Comparison of ENCODE assay signal across 27 cellular contexts in the genomic region with DNA sequence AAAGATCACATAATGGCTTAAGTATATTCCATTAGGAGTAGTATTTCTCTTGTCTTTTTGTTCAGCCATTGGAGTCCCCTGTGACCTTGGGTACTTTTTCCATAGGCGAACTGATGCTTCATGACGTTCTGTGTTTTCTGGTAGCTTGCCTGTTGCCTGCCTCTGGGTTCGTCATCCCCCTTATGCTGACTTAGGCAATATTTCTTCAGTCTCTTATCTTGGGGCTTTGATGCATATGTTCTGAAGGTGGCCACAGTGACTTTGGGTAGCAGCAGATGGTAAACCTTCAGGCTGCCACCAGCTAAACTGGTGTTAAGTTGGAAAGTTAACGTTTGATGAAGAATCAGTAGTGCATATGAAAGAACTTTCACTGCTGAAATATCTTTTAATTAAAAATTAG.
"Had no signal": no experiment of that assay in that cellular context is flagged by ENCODE, and none has a peak within 500 bp of the region (broad histone marks: within the 10 kb centered on the region; RNA-seq: fewer than 3 reads in every experiment).

No MANE protein-coding gene starts in this region.

- H3K9me3 ChIP-seq: esophagus squamous epithelium, gastrocnemius medialis, left lung, lower lobe of right lung, mucosa of descending colon had no signal

- H3K27me3 ChIP-seq: dorsolateral prefrontal cortex, esophagus squamous epithelium, gastrocnemius medialis, heart right ventricle, left lung had no signal

- H3K36me3 Mint-ChIP-seq: naive B cell had no signal

- H3K4me1 ChIP-seq: esophagus squamous epithelium, gastrocnemius medialis, heart right ventricle, left lung, lower lobe of right lung had no signal

- H3K27ac ChIP-seq: coronary artery, dorsolateral prefrontal cortex, epithelial cell of prostate, esophagus squamous epithelium, gastrocnemius medialis, heart right ventricle, left lung, lower lobe of right lung had no signal

- FAIRE-seq: endometrium, keratinocyte had no signal

- H3K4me3 ChIP-seq: coronary artery, dorsolateral prefrontal cortex, esophagus squamous epithelium, gastrocnemius medialis, heart right ventricle, left lung, lower lobe of right lung, mucosa of descending colon had no signal

- DNase-seq: dermis blood vessel endothelial cell; dorsolateral prefrontal cortex; effector CD4-positive, alpha-beta T cell; effector memory CD4-positive, alpha-beta T cell; erythroblast; esophagus squamous epithelium; foreskin fibroblast; foreskin melanocyte; gastrocnemius medialis; glutamatergic neuron; head of caudate nucleus; heart right ventricle; hippocampal formation; left cardiac atrium; left lung; left ventricle myocardium superior; lower lobe of right lung; mesenchymal stem cell; mucosa of descending colon; naive B cell; naive thymus-derived CD8-positive, alpha-beta T cell had no signal

- H3K4me1 Mint-ChIP-seq: mesothelial cell of epicardium; naive B cell; naive thymus-derived CD8-positive, alpha-beta T cell had no signal

- ATAC-seq: esophagus mucosa; gastrocnemius medialis; heart right ventricle; left cardiac atrium; left lung; left ventricle myocardium superior; lower lobe of right lung; mucosa of descending colon; naive thymus-derived CD8-positive, alpha-beta T cell had no signal

- H3K27me3 Mint-ChIP-seq: naive B cell; naive thymus-derived CD8-positive, alpha-beta T cell had no signal

- H3K27ac Mint-ChIP-seq: mesothelial cell of epicardium; naive B cell; naive thymus-derived CD8-positive, alpha-beta T cell had no signal

- H3K4me3 Mint-ChIP-seq: mesothelial cell of epicardium; naive B cell; naive thymus-derived CD8-positive, alpha-beta T cell had no signal

- H3K36me3 ChIP-seq: esophagus squamous epithelium, gastrocnemius medialis, left lung, lower lobe of right lung had no signal
